ENCODE assay signal across 8 cellular contexts in genomic region chr22:20507253-20508066, GRCh38. TPM values are rescaled to one million over a fixed set of nuclear protein-coding genes. Genes with fewer than 3 reads are reported as not detected.
A peak's percentile ranks its signal among the peaks of the same experiment; 100 is the strongest.
DNase-seq lines count a peak whose midpoint lies in the region; ATAC-seq and TF ChIP-seq lines count a peak whose summit lies in the region.

A gene with protein sequence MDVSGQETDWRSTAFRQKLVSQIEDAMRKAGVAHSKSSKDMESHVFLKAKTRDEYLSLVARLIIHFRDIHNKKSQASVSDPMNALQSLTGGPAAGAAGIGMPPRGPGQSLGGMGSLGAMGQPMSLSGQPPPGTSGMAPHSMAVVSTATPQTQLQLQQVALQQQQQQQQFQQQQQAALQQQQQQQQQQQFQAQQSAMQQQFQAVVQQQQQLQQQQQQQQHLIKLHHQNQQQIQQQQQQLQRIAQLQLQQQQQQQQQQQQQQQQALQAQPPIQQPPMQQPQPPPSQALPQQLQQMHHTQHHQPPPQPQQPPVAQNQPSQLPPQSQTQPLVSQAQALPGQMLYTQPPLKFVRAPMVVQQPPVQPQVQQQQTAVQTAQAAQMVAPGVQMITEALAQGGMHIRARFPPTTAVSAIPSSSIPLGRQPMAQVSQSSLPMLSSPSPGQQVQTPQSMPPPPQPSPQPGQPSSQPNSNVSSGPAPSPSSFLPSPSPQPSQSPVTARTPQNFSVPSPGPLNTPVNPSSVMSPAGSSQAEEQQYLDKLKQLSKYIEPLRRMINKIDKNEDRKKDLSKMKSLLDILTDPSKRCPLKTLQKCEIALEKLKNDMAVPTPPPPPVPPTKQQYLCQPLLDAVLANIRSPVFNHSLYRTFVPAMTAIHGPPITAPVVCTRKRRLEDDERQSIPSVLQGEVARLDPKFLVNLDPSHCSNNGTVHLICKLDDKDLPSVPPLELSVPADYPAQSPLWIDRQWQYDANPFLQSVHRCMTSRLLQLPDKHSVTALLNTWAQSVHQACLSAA (plus strand): TSS chr22:20507610. CDS start chr22:20507679, 69 bp downstream.

- H3K4me3 ChIP-seq in GM23338 (peak within 1 kb of the TSS; percentile 76), Loucy (ENCODE audit: low read length, poor library complexity, severe bottlenecking) (peak within 1 kb of the TSS; percentile 97), neural progenitor cell (peak within 1 kb of the TSS; percentile 77)

- H3K27ac Mint-ChIP-seq in GM23338 (peak within 1 kb of the TSS; percentile 84), neural progenitor cell (peak within 1 kb of the TSS; percentile 62)

- H3K27ac ChIP-seq in GM23338 (ENCODE audit: low read depth), result peak within 1 kb of the TSS; percentile 53
- peak within 1 kb of the TSS; percentile 95 for H3K27ac ChIP-seq in foreskin keratinocyte
- peak within 1 kb of the TSS; percentile 79 for H3K27ac ChIP-seq in neural progenitor cell

- H3K36me3 ChIP-seq in GM23338 (ENCODE audit: insufficient read depth) (no peaks in the 10 kb centered on the region), Loucy (ENCODE audit: insufficient read depth, low read length) (no peaks in the 10 kb centered on the region), neural progenitor cell (no peaks in the 10 kb centered on the region)

- H3K4me1 ChIP-seq in GM23338 (ENCODE audit: insufficient read depth), result peaks cover 32% of the 10 kb centered on the region
- peaks cover 32% of the 10 kb centered on the region for H3K4me1 ChIP-seq in Loucy (ENCODE audit: insufficient read depth, low read length, poor library complexity, severe bottlenecking)
- H3K4me1 ChIP-seq in foreskin keratinocyte, result peaks cover 32% of the 10 kb centered on the region
- peaks cover 23% of the 10 kb centered on the region for H3K4me1 ChIP-seq in neural progenitor cell

- H3F3A ChIP-seq in GM23338 (replicated peaks; ENCODE audit: low read depth) (no peaks in the 10 kb centered on the region), Loucy (ENCODE audit: low read depth) (no peaks in the 10 kb centered on the region), neural progenitor cell (ENCODE audit: low read depth) (peaks cover 5% of the 10 kb centered on the region)

- peaks cover 25% of the 10 kb centered on the region for H4K20me1 ChIP-seq in GM23338 (replicated peaks; ENCODE audit: insufficient read depth)
- peaks cover 41% of the 10 kb centered on the region for H4K20me1 ChIP-seq in Loucy (ENCODE audit: insufficient read depth, low read length, poor library complexity, severe bottlenecking)
- H4K20me1 ChIP-seq in neural progenitor cell (ENCODE audit: low read depth), result peaks cover 34% of the 10 kb centered on the region

- H3K4me3 Mint-ChIP-seq in GM23338 (peak within 1 kb of the TSS; percentile 89), neural progenitor cell (peak within 1 kb of the TSS; percentile 94)

- H2AFZ ChIP-seq in GM23338, result peak within 1 kb of the TSS; percentile 91
- H2AFZ ChIP-seq in Loucy (ENCODE audit: low read length), result peak within 1 kb of the TSS; percentile 92
- H2AFZ ChIP-seq in neural progenitor cell (replicated peaks), result peak within 1 kb of the TSS; percentile 60

- H3K9me3 ChIP-seq in Loucy (ENCODE audit: insufficient read depth, low read depth, low read length), result no peaks in the 10 kb centered on the region
- no peaks in the 10 kb centered on the region for H3K9me3 ChIP-seq in neural progenitor cell (ENCODE audit: low read depth)

- peaks cover 48% of the 10 kb centered on the region for H3K79me2 ChIP-seq in GM23338 (replicated peaks; ENCODE audit: insufficient read depth)
- peaks cover 51% of the 10 kb centered on the region for H3K79me2 ChIP-seq in Loucy (ENCODE audit: insufficient read depth, low read length)
- H3K79me2 ChIP-seq in neural progenitor cell (ENCODE audit: low read depth), result peaks cover 49% of the 10 kb centered on the region

- ATAC-seq in GM23338 (peak; percentile 95), foreskin keratinocyte (peak; percentile 65)

- H3K4me2 ChIP-seq in GM23338 (peak within 1 kb of the TSS; percentile 98), Loucy (ENCODE audit: low read depth, low read length, poor library complexity, severe bottlenecking) (peak within 1 kb of the TSS; percentile 92), neural progenitor cell (peak within 1 kb of the TSS; percentile 81)

- H3K36me3 Mint-ChIP-seq in GM23338 (ENCODE audit: low read depth) (no peaks in the 10 kb centered on the region; the same call in 1 of the 3 replicates), neural progenitor cell (peaks cover 7% of the 10 kb centered on the region)

- DNase-seq in EH (ENCODE audit: low read depth) (peak; percentile 91), GM23338 (ENCODE audit: low spot score) (peak; percentile 98), SIG-M5 (lab: John Stamatoyannopoulos, UW) (peak; percentile 28), activated gamma-delta T cell (lab: John Stamatoyannopoulos, UW) (peak; percentile 63), foreskin keratinocyte (peak; percentile 63 to 81), neural progenitor cell (ENCODE audit: low spot score) (peak; percentile 95), stromal cell of bone marrow (ENCODE audit: low read depth) (peak; percentile 86)

- no peaks in the 10 kb centered on the region for H3K9me3 Mint-ChIP-seq in GM23338
- no peaks in the 10 kb centered on the region for H3K9me3 Mint-ChIP-seq in neural progenitor cell

- H3K9me2 ChIP-seq in GM23338 (ENCODE audit: insufficient read depth), result no peaks in the 10 kb centered on the region
- no peaks in the 10 kb centered on the region for H3K9me2 ChIP-seq in Loucy (replicated peaks; ENCODE audit: low read depth, low read length)

- H3K27me3 ChIP-seq in GM23338 (ENCODE audit: insufficient read depth) (no peaks in the 10 kb centered on the region), Loucy (ENCODE audit: insufficient read depth, low read length, poor library complexity, severe bottlenecking) (no peaks in the 10 kb centered on the region), foreskin keratinocyte (no peaks in the 10 kb centered on the region), neural progenitor cell (no peaks in the 10 kb centered on the region)

- TF ChIP-seq CTCF in GM23338 (conservative IDR thresholded peaks at IDR 0.05; ENCODE audit: low read depth in 2 of 2) (no peak), Loucy (conservative IDR thresholded peaks at IDR 0.05; ENCODE audit: low read length) (no peak), foreskin keratinocyte (conservative IDR thresholded peaks at IDR 0.05) (no peak), neural progenitor cell (IDR thresholded peaks at IDR 0.05) (peak; percentile 4)

- H3K9ac ChIP-seq in Loucy (ENCODE audit: low read depth, low read length, poor library complexity, severe bottlenecking) (peak within 1 kb of the TSS; percentile 96), neural progenitor cell (peak within 1 kb of the TSS; percentile 77)

- H3K4me1 Mint-ChIP-seq in GM23338, result peaks cover 36% of the 10 kb centered on the region
- H3K4me1 Mint-ChIP-seq in neural progenitor cell, result peaks cover 38% of the 10 kb centered on the region

- H3K27me3 Mint-ChIP-seq in GM23338 (ENCODE audit: insufficient read depth, low read depth, poor library complexity) (peaks cover 10% of the 10 kb centered on the region), neural progenitor cell (ENCODE audit: insufficient read depth, low read depth) (peaks cover 2% of the 10 kb centered on the region)

TF ChIP-seq in GM23338, 12 proteins besides CTCF, POLR2A, EP300 and RAD21:
- TF ChIP-seq EZH2 (IDR thresholded peaks at IDR 0.05; ENCODE audit: low read depth, unreplicated experiment) (no peak), NANOG (IDR thresholded peaks at IDR 0.05; ENCODE audit: borderline replicate concordance) (no peak), POLR2AphosphoS5 (IDR thresholded peaks at IDR 0.05; ENCODE audit: low read depth) (peak; percentile 91), ZNF331 (CRISPR knock-in tag; IDR thresholded peaks at IDR 0.05; ENCODE audit: low read depth) (no peak), EZH2phosphoT487 (IDR thresholded peaks at IDR 0.05; ENCODE audit: unreplicated experiment) (no peak), REST (IDR thresholded peaks at IDR 0.05; ENCODE audit: unreplicated experiment) (no peak), ETS1 (IDR thresholded peaks at IDR 0.05) (peak; percentile 100)

RNA-seq across cellular contexts. Expression of the gene that starts here (rescaled TPM):
- 32.0 and 43.5 TPM in 2 replicates for total RNA-seq in GM23338 (2014; rRNA removed; shearing (Covaris generic))
- polyA plus RNA-seq in GM23338 (2016; fragmentation: Nextera tagmentation; extraction: Ambion mirVana) (27.7 and 29.2 TPM in 2 replicates), foreskin keratinocyte (60.0 and 71.4 TPM in 2 replicates)
- total RNA-seq in foreskin keratinocyte (49.3 and 61.4 TPM in 2 replicates), neural progenitor cell (ENCODE audit: low replicate concordance) (11.4 and 21.3 TPM in 2 replicates)

Comparison
In these comparisons a context has a peak if more than half of its experiments do, and no peak if none do; other contexts are left out.
1. Peak in every context shown above with its lines: DNase-seq, ATAC-seq, H3K4me3 ChIP-seq and H3K27ac ChIP-seq.
2. DNase-seq: peak in every context shown above with its lines; median percentile 98 in GM23338; 95 in neural progenitor cell; 91 in EH; 86 in stromal cell of bone marrow; 72 in foreskin keratinocyte; 63 in activated gamma-delta T cell; 28 in SIG-M5.